Comparison of ENCODE assay signal across 24 cellular contexts in the genomic region with DNA sequence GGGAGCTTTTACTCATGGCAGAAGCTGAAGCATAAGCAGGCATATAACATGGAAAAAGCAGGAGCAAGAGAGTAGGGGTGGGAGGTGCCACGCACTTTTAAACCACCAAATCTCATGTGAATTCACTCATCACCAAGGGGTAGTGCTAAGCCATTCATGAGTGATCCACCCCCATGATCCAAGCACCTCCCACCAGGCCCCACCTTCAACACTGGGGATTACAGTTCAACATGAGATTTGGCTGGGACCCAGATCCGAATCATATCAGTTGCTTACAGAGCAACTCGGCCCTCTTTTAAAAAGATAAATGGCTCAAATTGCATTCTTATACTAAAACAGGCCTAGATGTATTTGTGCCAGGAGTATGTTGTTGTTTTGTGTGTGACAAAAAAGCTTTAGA.
DNase-seq lines count a peak whose midpoint lies in the region; TF ChIP-seq lines count a peak whose summit lies in the region.
"Had no signal": no experiment of that assay in that cellular context is flagged by ENCODE, and none has a peak within 500 bp of the region (broad histone marks: within the 10 kb centered on the region; RNA-seq: fewer than 3 reads in every experiment).

No MANE protein-coding gene starts in this region.

- peak overlapping the region; percentile 57 for H2AFZ ChIP-seq in parathyroid adenoma

- DNase-seq in DMS53 (lab: John Stamatoyannopoulos, UW) (peak; percentile 23), DMS53 treated with DMSO at 0.1 percent for 48 hours (lab: John Stamatoyannopoulos, UW; ENCODE audit: unreplicated experiment) (no peak), NCI-H1092 treated with DMSO at 0.1 percent for 48 hours (lab: John Stamatoyannopoulos, UW) (peak; percentile 31), SHP77 (lab: John Stamatoyannopoulos, UW) (peak; percentile 6 to 13), superior temporal gyrus (ENCODE audit: extremely low spot score) (no peak), HFFc6 (no peak), SJCRH30 (no peak)
- DNase-seq: ACHN; Caco-2; CD4-positive, alpha-beta T cell; DMS 273 treated with DMSO at 0.1 percent for 48 hours; H9; KBM-7; MM.1S; NCI-H187 treated with DMSO at 0.1 percent for 48 hours; NCI-H2171; NCI-H446 treated with DMSO at 0.1 percent for 48 hours; NCI-H526 treated with DMSO at 0.1 percent for 48 hours; SW 1271; T-helper 17 cell had no signal

- H3K79me2 ChIP-seq in parathyroid adenoma: peaks cover 2% of the 10 kb centered on the region

- H3K36me3 Mint-ChIP-seq in HFFc6 (ENCODE audit: low read depth): no peaks in the 10 kb centered on the region

- H3K36me3 ChIP-seq in parathyroid adenoma (ENCODE audit: control insufficient read depth, insufficient read depth, low read length): no peaks in the 10 kb centered on the region
- no peaks in the 10 kb centered on the region for H3K36me3 ChIP-seq in SJCRH30
- H3K36me3 ChIP-seq: BLaER1 had no signal

- H3K27me3 ChIP-seq in parathyroid adenoma (ENCODE audit: control insufficient read depth, insufficient read depth, low read length) (no peaks in the 10 kb centered on the region), SJCRH30 (no peaks in the 10 kb centered on the region)
- H3K27me3 ChIP-seq: BLaER1 had no signal

- no peaks in the 10 kb centered on the region for H3K4me1 Mint-ChIP-seq in HFFc6 (ENCODE audit: low read depth)
- H3K4me1 Mint-ChIP-seq: H9, T-helper 17 cell had no signal

- TF ChIP-seq CTCF in parathyroid adenoma (IDR thresholded peaks at IDR 0.05): no peak
- no peak for TF ChIP-seq CTCF in HFFc6 (IDR thresholded peaks at IDR 0.05)

- peaks cover 27% of the 10 kb centered on the region for H3K9me3 Mint-ChIP-seq in HFFc6
- H3K9me3 Mint-ChIP-seq: CD4-positive, alpha-beta T cell had no signal

- no peak overlapping the region for H3K4me3 ChIP-seq in parathyroid adenoma (ENCODE audit: low read depth, low read length)
- no peak overlapping the region for H3K4me3 ChIP-seq in SJCRH30
- H3K4me3 ChIP-seq: BLaER1, SK-N-MC had no signal

- H3K4me3 Mint-ChIP-seq in HFFc6: no peak overlapping the region
- H3K4me3 Mint-ChIP-seq: CD4-positive, alpha-beta T cell; H9; T-helper 17 cell had no signal

- H3K27ac Mint-ChIP-seq in HFFc6: no peak overlapping the region
- H3K27ac Mint-ChIP-seq: CD4-positive, alpha-beta T cell; H9; T-helper 17 cell had no signal

- no peaks in the 10 kb centered on the region for H3K9me3 ChIP-seq in parathyroid adenoma (ENCODE audit: control insufficient read depth, low read length)
- H3K9me3 ChIP-seq in SJCRH30 (replicated peaks): no peaks in the 10 kb centered on the region
- H3K9me3 ChIP-seq: Caco-2 had no signal

- H3K4me1 ChIP-seq in parathyroid adenoma: peaks cover 70% of the 10 kb centered on the region
- H3K4me1 ChIP-seq in SJCRH30: no peaks in the 10 kb centered on the region
- H3K4me1 ChIP-seq: BLaER1, Caco-2 had no signal

- H3K27ac ChIP-seq in parathyroid adenoma (peak overlapping the region; percentile 99), SJCRH30 (no peak overlapping the region)
- H3K27ac ChIP-seq: 22Rv1, BLaER1, SK-N-MC had no signal

- H3K4me2 ChIP-seq in parathyroid adenoma (ENCODE audit: low read length): no peak overlapping the region
- H3K4me2 ChIP-seq: BLaER1 had no signal

- H3K27me3 Mint-ChIP-seq in HFFc6 (ENCODE audit: insufficient read depth): no peaks in the 10 kb centered on the region
- H3K27me3 Mint-ChIP-seq: CD4-positive, alpha-beta T cell; T-helper 17 cell had no signal

- H3K9ac ChIP-seq in parathyroid adenoma: no peak overlapping the region
- H3K9ac ChIP-seq: BLaER1 had no signal

Comparison
In these comparisons a context has a peak if more than half of its experiments do, and no peak if none do; other contexts are left out.
1. DNase-seq: peak in DMS53 (single experiment), NCI-H1092 treated with DMSO at 0.1 percent for 48 hours (single experiment) and SHP77 (2 of 2); none in DMS53 treated with DMSO at 0.1 percent for 48 hours (single experiment), superior temporal gyrus (single experiment), HFFc6 (single experiment) and SJCRH30 (0 of 2).